Comparison of ENCODE assay signal across 16 cellular contexts in genomic region chr5:131677115-131677514, GRCh38.
"Had no signal": no experiment of that assay in that cellular context is flagged by ENCODE, and none has a peak within 500 bp of the region (broad histone marks: within the 10 kb centered on the region; RNA-seq: fewer than 3 reads in every experiment).

No MANE protein-coding gene starts in this region.

- H3K4me3 ChIP-seq: heart left ventricle, pancreas, transverse colon had no signal

- H3K4me3 Mint-ChIP-seq: activated naive CD8-positive, alpha-beta T cell treated with anti-CD3 and anti-CD28 coated beads, Interleukin-2, amount 50 U/mL, for 24 hours; immature natural killer cell; neural crest cell; stimulated activated naive B cell treated with anti-CD40 and anti-IgM and Interleukin-4, amounts not matched to agents 10 μg/mL and 1 μg/mL and 100 μg/mL, for 72 hours; T-helper 2 cell treated with Interferon-gamma antibody and Interleukin-4, amounts not matched to agents 5 μg/mL and 100 μg/mL, for 36 hours had no signal

- H3K27me3 ChIP-seq: heart left ventricle, pancreas, transverse colon had no signal

- H3K9me3 Mint-ChIP-seq: activated naive CD8-positive, alpha-beta T cell treated with anti-CD3 and anti-CD28 coated beads, Interleukin-2, amount 50 U/mL, for 24 hours; immature natural killer cell; neural crest cell; stimulated activated naive B cell treated with anti-CD40 and anti-IgM and Interleukin-4, amounts not matched to agents 10 μg/mL and 1 μg/mL and 100 μg/mL, for 72 hours; T-helper 2 cell treated with Interferon-gamma antibody and Interleukin-4, amounts not matched to agents 5 μg/mL and 100 μg/mL, for 36 hours had no signal

- ATAC-seq: activated naive CD8-positive, alpha-beta T cell treated with anti-CD3 and anti-CD28 coated beads, Interleukin-2, amount 50 U/mL, for 24 hours; heart left ventricle; left colon; pancreas; stimulated activated naive B cell treated with anti-CD40 and anti-IgM and Interleukin-4, amounts not matched to agents 10 μg/mL and 1 μg/mL and 100 μg/mL, for 72 hours had no signal

- DNase-seq: activated CD4-positive, alpha-beta T cell treated with anti-CD3 and anti-CD28 coated beads, Interleukin-2, amount 50 U/mL, for 1 hour; activated CD4-positive, CD25-positive, alpha-beta regulatory T cell; activated naive CD4-positive, alpha-beta T cell; activated naive CD8-positive, alpha-beta T cell treated with anti-CD3 and anti-CD28 coated beads, Interleukin-2, amount 50 U/mL, for 24 hours; activated T-cell treated with anti-CD3 and anti-CD28 coated beads for 4 hours; foreskin melanocyte; heart left ventricle; immature natural killer cell; left colon; pancreas; stimulated activated CD4-positive, alpha-beta T cell treated with anti-CD3 and anti-CD28 coated beads, Interleukin-12 subunit alpha, Interleukin-12 subunit beta, amount 100 ng/mL, for 4 hours; stimulated activated CD4-positive, alpha-beta T cell treated with anti-CD3 and anti-CD28 coated beads, Interleukin-2, amount 100 ng/mL, for 24 hours; stimulated activated naive B cell treated with anti-CD40 and anti-IgM and Interleukin-4, amounts not matched to agents 10 μg/mL and 1 μg/mL and 100 μg/mL, for 72 hours; transverse colon had no signal

- H3K27ac ChIP-seq: heart left ventricle, pancreas, transverse colon had no signal

- H3K27ac Mint-ChIP-seq: activated naive CD8-positive, alpha-beta T cell treated with anti-CD3 and anti-CD28 coated beads, Interleukin-2, amount 50 U/mL, for 24 hours; stimulated activated naive B cell treated with anti-CD40 and anti-IgM and Interleukin-4, amounts not matched to agents 10 μg/mL and 1 μg/mL and 100 μg/mL, for 72 hours; T-helper 2 cell treated with Interferon-gamma antibody and Interleukin-4, amounts not matched to agents 5 μg/mL and 100 μg/mL, for 36 hours had no signal

- H3K9me3 ChIP-seq: heart left ventricle, pancreas, transverse colon had no signal

- H3K4me1 Mint-ChIP-seq: immature natural killer cell had no signal

- H3K27me3 Mint-ChIP-seq: activated naive CD8-positive, alpha-beta T cell treated with anti-CD3 and anti-CD28 coated beads, Interleukin-2, amount 50 U/mL, for 24 hours; stimulated activated naive B cell treated with anti-CD40 and anti-IgM and Interleukin-4, amounts not matched to agents 10 μg/mL and 1 μg/mL and 100 μg/mL, for 72 hours had no signal
